Comparison of ENCODE assay signal across 28 cellular contexts in genomic region chr1:34779005-34779404, GRCh38. TPM values are rescaled to one million over a fixed set of nuclear protein-coding genes. Genes with fewer than 3 reads are reported as not detected.
"Had no signal": no experiment of that assay in that cellular context is flagged by ENCODE, and none has a peak within 500 bp of the region (broad histone marks: within the 10 kb centered on the region; RNA-seq: fewer than 3 reads in every experiment).

No MANE protein-coding gene starts in this region.

- DNase-seq: activated CD4-positive, alpha-beta memory T cell treated with anti-CD3 and anti-CD28 coated beads for 36 hours; activated CD4-positive, alpha-beta T cell treated with anti-CD3 and anti-CD28 coated beads for 36 hours; activated CD4-positive, alpha-beta T cell treated with anti-CD3 and anti-CD28 coated beads, Interleukin-2, amount 50 U/mL, for 1 hour; activated CD8-positive, alpha-beta memory T cell treated with anti-CD3 and anti-CD28 coated beads, Interleukin-2, amount 50 U/mL, for 4 hours; activated gamma-delta T cell treated with Interleukin-2 at 50 U/mL for 16 hours; activated naive CD4-positive, alpha-beta T cell treated with anti-CD3 and anti-CD28 coated beads for 36 hours; activated T-cell treated with anti-CD3 and anti-CD28 coated beads for 4 hours; activated T-cell treated with anti-CD3 and anti-CD28 coated beads, Interleukin-2, amount 50 U/mL, for 4 hours; anterior cingulate cortex; central memory CD4-positive, alpha-beta T cell; Kasumi-1; KG1; MM.1S; MV-4-11; NCI-H1092; NCI-H1436 treated with DMSO at 0.1 percent for 48 hours; NCI-H1694 treated with DMSO at 0.1 percent for 48 hours; NCI-H2029; NCI-H345; NCI-H524 treated with DMSO at 0.1 percent for 48 hours; Right ventricle myocardium superior had no signal

- H3K36me3 Mint-ChIP-seq: activated CD4-positive, alpha-beta memory T cell treated with anti-CD3 and anti-CD28 coated beads for 36 hours; activated naive CD4-positive, alpha-beta T cell treated with anti-CD3 and anti-CD28 coated beads, Interleukin-2, amount 50 U/mL, for 72 hours; brain; IgD-negative memory B cell had no signal

- H3K4me3 Mint-ChIP-seq: activated CD4-positive, alpha-beta memory T cell treated with anti-CD3 and anti-CD28 coated beads for 36 hours; activated CD4-positive, alpha-beta T cell treated with anti-CD3 and anti-CD28 coated beads for 36 hours; activated naive CD4-positive, alpha-beta T cell treated with anti-CD3 and anti-CD28 coated beads for 36 hours; activated T-cell treated with anti-CD3 and anti-CD28 coated beads, Interleukin-2, amount 50 U/mL, for 4 hours; activated T-helper 1 cell treated with anti-CD3 and anti-CD28 coated beads, Interleukin-12 subunit alpha, Interleukin-12 subunit beta, Interleukin-2, Interleukin-4 antibody, amounts not matched to agents 30 ng/mL and 10 ng/mL and 1 ng/mL, durations not matched to agents 14 hours and 24 hours and 36 hours; brain; IgD-negative memory B cell; T-helper 1 cell treated with Interleukin-12 subunit alpha and Interleukin-12 subunit beta and Interleukin-4 antibody, amounts not matched to agents 30 μg/mL and 1 μg/mL, for 36 hours; T-helper 2 cell treated with Interferon-gamma antibody and Interleukin-4, amounts not matched to agents 5 μg/mL and 100 μg/mL, for 36 hours had no signal

- H3K9me3 Mint-ChIP-seq: activated CD4-positive, alpha-beta memory T cell treated with anti-CD3 and anti-CD28 coated beads for 36 hours; activated naive CD4-positive, alpha-beta T cell treated with anti-CD3 and anti-CD28 coated beads for 36 hours; activated naive CD4-positive, alpha-beta T cell treated with anti-CD3 and anti-CD28 coated beads, Interleukin-2, amount 50 U/mL, for 72 hours; activated T-cell treated with anti-CD3 and anti-CD28 coated beads, Interleukin-2, amount 50 U/mL, for 4 hours; activated T-helper 1 cell treated with anti-CD3 and anti-CD28 coated beads, Interleukin-12 subunit alpha, Interleukin-12 subunit beta, Interleukin-2, Interleukin-4 antibody, amounts not matched to agents 30 ng/mL and 10 ng/mL and 1 ng/mL, durations not matched to agents 14 hours and 24 hours and 36 hours; brain; IgD-negative memory B cell; T-helper 1 cell treated with Interleukin-12 subunit alpha and Interleukin-12 subunit beta and Interleukin-4 antibody, amounts not matched to agents 30 μg/mL and 1 μg/mL, for 36 hours; T-helper 2 cell treated with Interferon-gamma antibody and Interleukin-4, amounts not matched to agents 5 μg/mL and 100 μg/mL, for 36 hours had no signal

- H3K27ac Mint-ChIP-seq: activated CD4-positive, alpha-beta memory T cell treated with anti-CD3 and anti-CD28 coated beads for 36 hours; activated CD4-positive, alpha-beta T cell treated with anti-CD3 and anti-CD28 coated beads for 36 hours; activated naive CD4-positive, alpha-beta T cell treated with anti-CD3 and anti-CD28 coated beads for 36 hours; activated naive CD4-positive, alpha-beta T cell treated with anti-CD3 and anti-CD28 coated beads, Interleukin-2, amount 50 U/mL, for 72 hours; activated T-helper 1 cell treated with anti-CD3 and anti-CD28 coated beads, Interleukin-12 subunit alpha, Interleukin-12 subunit beta, Interleukin-2, Interleukin-4 antibody, amounts not matched to agents 30 ng/mL and 10 ng/mL and 1 ng/mL, durations not matched to agents 14 hours and 24 hours and 36 hours; brain; IgD-negative memory B cell; T-helper 1 cell treated with Interleukin-12 subunit alpha and Interleukin-12 subunit beta and Interleukin-4 antibody, amounts not matched to agents 30 μg/mL and 1 μg/mL, for 36 hours; T-helper 2 cell treated with Interferon-gamma antibody and Interleukin-4, amounts not matched to agents 5 μg/mL and 100 μg/mL, for 36 hours had no signal

RNA-seq across cellular contexts. Expression of gene GJB3, which starts 2.0 kb away (rescaled TPM):
- total RNA-seq: activated CD4-positive, alpha-beta memory T cell treated with anti-CD3 and anti-CD28 coated beads for 36 hours; activated CD4-positive, alpha-beta T cell treated with anti-CD3 and anti-CD28 coated beads for 36 hours; activated naive CD4-positive, alpha-beta T cell treated with anti-CD3 and anti-CD28 coated beads for 36 hours; activated naive CD4-positive, alpha-beta T cell treated with anti-CD3 and anti-CD28 coated beads, Interleukin-2, amount 50 U/mL, for 72 hours; activated T-cell treated with anti-CD3 and anti-CD28 coated beads, Interleukin-2, amount 50 U/mL, for 4 hours; activated T-helper 1 cell treated with anti-CD3 and anti-CD28 coated beads, Interleukin-12 subunit alpha, Interleukin-12 subunit beta, Interleukin-2, Interleukin-4 antibody, amounts not matched to agents 30 ng/mL and 10 ng/mL and 1 ng/mL, durations not matched to agents 14 hours and 24 hours and 36 hours; NCI-H460; Right ventricle myocardium superior had no signal

RNA-seq across cellular contexts. Expression of gene GJA4, which starts 13.8 kb away (rescaled TPM):
- total RNA-seq: activated CD4-positive, alpha-beta memory T cell treated with anti-CD3 and anti-CD28 coated beads for 36 hours; activated CD4-positive, alpha-beta T cell treated with anti-CD3 and anti-CD28 coated beads for 36 hours; activated T-helper 1 cell treated with anti-CD3 and anti-CD28 coated beads, Interleukin-12 subunit alpha, Interleukin-12 subunit beta, Interleukin-2, Interleukin-4 antibody, amounts not matched to agents 30 ng/mL and 10 ng/mL and 1 ng/mL, durations not matched to agents 14 hours and 24 hours and 36 hours; NCI-H460 had no signal

RNA-seq across cellular contexts. Expression of gene GJB4, which starts 19.5 kb away (rescaled TPM):
- total RNA-seq: activated CD4-positive, alpha-beta memory T cell treated with anti-CD3 and anti-CD28 coated beads for 36 hours; activated CD4-positive, alpha-beta T cell treated with anti-CD3 and anti-CD28 coated beads for 36 hours; activated naive CD4-positive, alpha-beta T cell treated with anti-CD3 and anti-CD28 coated beads for 36 hours; activated naive CD4-positive, alpha-beta T cell treated with anti-CD3 and anti-CD28 coated beads, Interleukin-2, amount 50 U/mL, for 72 hours; activated T-cell treated with anti-CD3 and anti-CD28 coated beads, Interleukin-2, amount 50 U/mL, for 4 hours; activated T-helper 1 cell treated with anti-CD3 and anti-CD28 coated beads, Interleukin-12 subunit alpha, Interleukin-12 subunit beta, Interleukin-2, Interleukin-4 antibody, amounts not matched to agents 30 ng/mL and 10 ng/mL and 1 ng/mL, durations not matched to agents 14 hours and 24 hours and 36 hours; NCI-H460; Right ventricle myocardium superior had no signal

RNA-seq across cellular contexts. Expression of gene GJB5, which starts 24.2 kb away (rescaled TPM):
- total RNA-seq: activated CD4-positive, alpha-beta memory T cell treated with anti-CD3 and anti-CD28 coated beads for 36 hours; activated CD4-positive, alpha-beta T cell treated with anti-CD3 and anti-CD28 coated beads for 36 hours; activated naive CD4-positive, alpha-beta T cell treated with anti-CD3 and anti-CD28 coated beads for 36 hours; activated naive CD4-positive, alpha-beta T cell treated with anti-CD3 and anti-CD28 coated beads, Interleukin-2, amount 50 U/mL, for 72 hours; activated T-cell treated with anti-CD3 and anti-CD28 coated beads, Interleukin-2, amount 50 U/mL, for 4 hours; activated T-helper 1 cell treated with anti-CD3 and anti-CD28 coated beads, Interleukin-12 subunit alpha, Interleukin-12 subunit beta, Interleukin-2, Interleukin-4 antibody, amounts not matched to agents 30 ng/mL and 10 ng/mL and 1 ng/mL, durations not matched to agents 14 hours and 24 hours and 36 hours; NCI-H460; Right ventricle myocardium superior had no signal
